In the genomic region with DNA sequence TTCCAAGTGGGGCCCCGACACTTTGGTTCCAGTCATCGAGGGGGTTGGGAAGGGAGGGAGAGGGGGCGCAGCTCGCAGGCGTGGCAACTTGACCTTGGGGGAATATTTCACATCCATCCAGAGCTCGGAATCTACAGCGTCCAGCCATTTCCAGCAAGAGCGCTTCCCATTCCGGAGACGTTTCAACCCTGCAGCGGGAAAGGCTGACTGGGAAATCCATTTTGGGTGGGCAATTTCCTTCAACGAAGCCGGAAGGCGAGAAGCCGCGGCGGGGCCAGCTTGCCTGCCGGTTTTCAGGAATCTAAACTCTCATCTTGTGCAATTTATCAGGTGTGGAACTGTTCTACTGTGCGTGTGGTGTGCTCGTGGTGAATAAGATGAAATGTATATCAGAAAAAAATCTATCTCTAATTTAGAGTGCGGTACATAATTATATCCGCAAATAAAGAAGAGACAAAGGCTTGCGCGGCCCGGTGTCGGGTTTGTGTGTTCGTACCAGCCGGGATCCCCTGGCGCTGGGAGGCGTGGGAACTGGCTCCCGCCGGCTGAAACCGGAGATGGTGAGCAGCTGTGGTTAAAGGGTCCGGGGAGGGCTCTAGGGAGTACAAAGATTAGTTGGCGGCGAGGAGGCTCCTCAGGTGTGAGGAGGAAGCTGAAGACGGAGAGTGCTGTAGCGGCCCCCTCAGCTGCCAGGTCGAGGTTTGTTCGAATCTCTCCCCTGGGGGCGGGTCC, we compare ENCODE assay signal across 13 cellular contexts. TPM values are rescaled to one million over a fixed set of nuclear protein-coding genes. Genes with fewer than 3 reads are reported as not detected.
DNase-seq lines count a peak whose midpoint lies in the region; ATAC-seq and TF ChIP-seq lines count a peak whose summit lies in the region.
"Had no signal": no experiment of that assay in that cellular context is flagged by ENCODE, and none has a peak within 500 bp of the region (broad histone marks: within the 10 kb centered on the region; RNA-seq: fewer than 3 reads in every experiment).

No MANE protein-coding gene starts in this region.

- H3K27ac ChIP-seq in neural progenitor cell: no peak overlapping the region
- H3K27ac ChIP-seq: adrenal gland had no signal

- H3F3A ChIP-seq in neural progenitor cell (ENCODE audit: low read depth): peaks cover 19% of the 10 kb centered on the region

- H3K9me3 ChIP-seq in neural progenitor cell (ENCODE audit: low read depth): no peaks in the 10 kb centered on the region
- H3K9me3 ChIP-seq: adrenal gland had no signal

- H2AFZ ChIP-seq in neural progenitor cell (replicated peaks): no peak overlapping the region

- H4K20me1 ChIP-seq in neural progenitor cell (ENCODE audit: low read depth): peaks cover 59% of the 10 kb centered on the region

- H3K4me3 ChIP-seq in neural progenitor cell: peak overlapping the region; percentile 18
- H3K4me3 ChIP-seq: adrenal gland had no signal

- TF ChIP-seq CTCF in neural progenitor cell (IDR thresholded peaks at IDR 0.05): no peak

- peaks cover 100% of the 10 kb centered on the region for H3K27me3 ChIP-seq in neural progenitor cell

- peak overlapping the region; percentile 75 for H3K4me3 Mint-ChIP-seq in neural progenitor cell

- peak overlapping the region; percentile 58 for H3K4me2 ChIP-seq in neural progenitor cell

- no peak overlapping the region for H3K27ac Mint-ChIP-seq in neural progenitor cell

- ATAC-seq in HG02840 (IDR thresholded peaks at IDR 0.05; ENCODE audit: low FRiP score, unreplicated experiment) (no peak), GM21528 (IDR thresholded peaks at IDR 0.05; ENCODE audit: low FRiP score, unreplicated experiment) (no peak)
- ATAC-seq: HCT116 had no signal

- peaks cover 11% of the 10 kb centered on the region for H3K4me1 ChIP-seq in neural progenitor cell

- no peaks in the 10 kb centered on the region for H3K36me3 ChIP-seq in neural progenitor cell
- H3K36me3 ChIP-seq: adrenal gland had no signal

- H3K79me2 ChIP-seq in neural progenitor cell (ENCODE audit: low read depth): no peaks in the 10 kb centered on the region

- H3K4me1 Mint-ChIP-seq in neural progenitor cell: peaks cover 43% of the 10 kb centered on the region

- DNase-seq in NCI-H2227 (lab: John Stamatoyannopoulos, UW; ENCODE audit: unreplicated experiment): peak; percentile 25
- no peak for DNase-seq in NCI-H2227 treated with DMSO at 0.1 percent for 48 hours (lab: John Stamatoyannopoulos, UW)
- DNase-seq in NCI-H146 (lab: John Stamatoyannopoulos, UW): peak; percentile 79
- peak; percentile 14 for DNase-seq in activated naive CD4-positive, alpha-beta T cell treated with anti-CD3 and anti-CD28 coated beads, Interleukin-2, amount 50 U/mL, for 16 hours
- DNase-seq in neural progenitor cell (ENCODE audit: low spot score): peak; percentile 80
- no peak for DNase-seq in Ammon's horn (ENCODE audit: low spot score)
- DNase-seq: adrenal gland, KG1 had no signal

- no peaks in the 10 kb centered on the region for H3K36me3 Mint-ChIP-seq in neural progenitor cell

- H3K9ac ChIP-seq in neural progenitor cell: no peak overlapping the region

- peaks cover 6% of the 10 kb centered on the region for H3K9me3 Mint-ChIP-seq in neural progenitor cell

- H3K27me3 Mint-ChIP-seq in neural progenitor cell (ENCODE audit: insufficient read depth, low read depth): peaks cover 90% of the 10 kb centered on the region

RNA-seq across cellular contexts. Expression of gene SLC32A1, which starts 4.8 kb away (rescaled TPM):
- 0.04 and 0.37 TPM in 2 replicates for total RNA-seq in neural progenitor cell (ENCODE audit: low replicate concordance)
- total RNA-seq: adrenal gland, fibroblast of lung, SK-MEL-5 had no signal

RNA-seq across cellular contexts. Expression of gene ACTR5, which starts 19.2 kb away (rescaled TPM):
- total RNA-seq in neural progenitor cell (ENCODE audit: low replicate concordance): 9.2 and 14.9 TPM in 2 replicates

Comparison
In these comparisons a context has a peak if more than half of its experiments do, and no peak if none do; other contexts are left out.
1. DNase-seq: peak in NCI-H2227 (single experiment), NCI-H146 (single experiment), activated naive CD4-positive, alpha-beta T cell treated with anti-CD3 and anti-CD28 coated beads, Interleukin-2, amount 50 U/mL, for 16 hours (single experiment) and neural progenitor cell (single experiment); none in NCI-H2227 treated with DMSO at 0.1 percent for 48 hours (single experiment) and Ammon's horn (single experiment).